ENCODE assay signal across 29 cellular contexts in genomic region chr2:18169787-18170175, GRCh38.
"Had no signal": no experiment of that assay in that cellular context is flagged by ENCODE, and none has a peak within 500 bp of the region (broad histone marks: within the 10 kb centered on the region; RNA-seq: fewer than 3 reads in every experiment).

No MANE protein-coding gene starts in this region.

- DNase-seq: activated CD4-positive, alpha-beta memory T cell treated with anti-CD3 and anti-CD28 coated beads for 36 hours; activated CD4-positive, alpha-beta T cell treated with anti-CD3 and anti-CD28 coated beads for 36 hours; activated CD4-positive, alpha-beta T cell treated with anti-CD3 and anti-CD28 coated beads, Interleukin-2, amount 10 ng/mL, durations not matched to agents 24 days and 14 days; activated CD4-positive, CD25-positive, alpha-beta regulatory T cell; activated CD4-positive, CD25-positive, alpha-beta regulatory T cell treated with anti-CD3 and anti-CD28 coated beads, Interleukin-2, amount 50 U/mL, for 72 hours; activated CD8-positive, alpha-beta memory T cell treated with anti-CD3 and anti-CD28 coated beads, Interleukin-2, amount 10 ng/mL, durations not matched to agents 7 days and 5 days; activated CD8-positive, alpha-beta memory T cell treated with anti-CD3 and anti-CD28 coated beads, Interleukin-2, amount 50 U/mL, for 4 hours; activated CD8-positive, alpha-beta T cell treated with anti-CD3 and anti-CD28 coated beads, Interleukin-2, amount 10 ng/mL, durations not matched to agents 7 days and 5 days; activated effector memory CD4-positive, alpha-beta T cell treated with anti-CD3 and anti-CD28 coated beads, Interleukin-2, amount 50 U/mL, for 16 hours; activated naive CD4-positive, alpha-beta T cell treated with anti-CD3 and anti-CD28 coated beads for 36 hours; activated naive CD8-positive, alpha-beta T cell treated with anti-CD3 and anti-CD28 coated beads for 36 hours; activated naive CD8-positive, alpha-beta T cell treated with anti-CD3 and anti-CD28 coated beads, Interleukin-2, amount 50 U/mL, for 24 hours; activated T-cell treated with anti-CD3 and anti-CD28 coated beads, Interleukin-2, amount 50 U/mL, for 1 hour; activated T-cell treated with anti-CD3 and anti-CD28 coated beads, Interleukin-2, amount 50 U/mL, for 48 hours; adrenal gland; amygdala; aorta; central memory CD4-positive, alpha-beta T cell; colonic mucosa; effector CD8-positive, alpha-beta T cell; gastrocnemius medialis; heart right ventricle; T-helper 17 cell; T1000 had no signal

- H3K4me2 ChIP-seq: hepatocyte had no signal

- H3K9me3 ChIP-seq: adrenal gland, breast epithelium, colonic mucosa, esophagus muscularis mucosa, gastrocnemius medialis, heart right ventricle had no signal

- ATAC-seq: activated CD4-positive, alpha-beta T cell treated with anti-CD3 and anti-CD28 coated beads for 36 hours; activated CD8-positive, alpha-beta memory T cell treated with anti-CD3 and anti-CD28 coated beads, Interleukin-2, amount 10 ng/mL, durations not matched to agents 7 days and 5 days; activated CD8-positive, alpha-beta T cell treated with anti-CD3 and anti-CD28 coated beads, Interleukin-2, amount 10 ng/mL, durations not matched to agents 7 days and 5 days; activated naive CD8-positive, alpha-beta T cell treated with anti-CD3 and anti-CD28 coated beads, Interleukin-2, amount 50 U/mL, for 24 hours; foreskin keratinocyte; gastrocnemius medialis; heart right ventricle; T-helper 17 cell had no signal

- H3K27me3 ChIP-seq: adrenal gland, breast epithelium, cardiac muscle cell, colonic mucosa, esophagus muscularis mucosa, gastrocnemius medialis, hepatocyte had no signal

- H3K4me3 ChIP-seq: adrenal gland, breast epithelium, cardiac muscle cell, colonic mucosa, esophagus muscularis mucosa, gastrocnemius medialis, heart right ventricle, hepatocyte had no signal

- H3K27ac ChIP-seq: adrenal gland, breast epithelium, cardiac muscle cell, colonic mucosa, esophagus muscularis mucosa, foreskin keratinocyte, gastrocnemius medialis, heart right ventricle, hepatocyte had no signal

- H3K4me1 ChIP-seq: adrenal gland, breast epithelium, colonic mucosa, foreskin keratinocyte had no signal

- H3K36me3 ChIP-seq: adrenal gland, breast epithelium, cardiac muscle cell, colonic mucosa, esophagus muscularis mucosa, gastrocnemius medialis, heart right ventricle had no signal
